8 cellular contexts compared by ENCODE assay signal in the genomic region with DNA sequence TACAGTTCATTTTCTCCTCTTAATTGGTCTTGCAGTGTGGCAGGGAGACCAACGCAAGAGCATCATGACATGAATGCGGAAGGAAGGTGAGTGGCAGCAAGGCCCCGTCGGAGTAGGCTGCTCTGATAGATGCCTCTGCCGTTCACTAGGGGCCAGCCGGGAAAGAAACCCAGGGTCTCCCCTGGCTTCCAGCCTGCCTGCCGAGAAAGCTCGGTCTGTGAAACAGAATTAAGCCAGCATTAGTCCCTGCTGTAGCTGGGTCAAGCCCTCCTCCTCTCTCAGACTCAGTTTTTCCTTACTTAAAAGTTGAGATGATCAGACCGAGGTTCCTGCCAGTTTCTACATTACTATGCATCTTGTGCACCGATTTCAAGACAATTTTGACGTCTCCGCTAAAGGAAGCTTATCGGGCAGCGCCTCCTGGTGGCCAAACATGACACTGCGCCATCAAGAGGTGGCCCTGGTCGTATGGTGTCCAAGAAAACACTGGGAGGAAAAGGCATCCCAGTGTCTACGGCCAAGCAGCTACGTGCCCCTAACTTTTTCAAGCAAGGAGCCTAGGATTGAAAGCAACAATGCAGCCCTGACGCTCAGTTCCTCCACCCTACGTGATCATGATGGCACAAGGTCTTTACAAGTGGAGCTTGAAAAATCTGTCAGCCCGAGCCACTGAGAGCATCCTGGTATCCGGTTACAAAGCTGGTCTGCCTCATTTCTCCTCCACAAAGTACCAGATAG.
DNase-seq lines count a peak whose midpoint lies in the region; ATAC-seq lines count a peak whose summit lies in the region.

No MANE protein-coding gene starts in this region.

- no peak for ATAC-seq in HG03457 (IDR thresholded peaks at IDR 0.05; ENCODE audit: unreplicated experiment)

- DNase-seq in D341Med (ENCODE audit: low spot score) (peak; percentile 78), HAP-1 (ENCODE audit: low spot score in 2 of 2) (peak; percentile 58 to 86), NCI-H2171 (lab: John Stamatoyannopoulos, UW) (peak; percentile 46), cerebellum (ENCODE audit: low spot score) (peak; percentile 76), left kidney (ENCODE audit: low read depth, low spot score) (peak; percentile 90)
- DNase-seq in activated CD4-positive, alpha-beta T cell treated with anti-CD3 and anti-CD28 coated beads for 4 hours: peak; percentile 50 to 71
- DNase-seq in stimulated activated CD4-positive, alpha-beta T cell treated with anti-CD3 and anti-CD28 coated beads, Interleukin-2, amount 100 ng/mL, for 48 hours: peak; percentile 76 to 81

- H3K9me3 ChIP-seq in HAP-1: no peaks in the 10 kb centered on the region

- H3K4me1 ChIP-seq in HAP-1: no peaks in the 10 kb centered on the region

- peaks cover 8% of the 10 kb centered on the region; the same call in 1 of the 2 replicates for H3K27me3 ChIP-seq in HAP-1 (ENCODE audit: low read depth)

- no peaks in the 10 kb centered on the region for H3K36me3 ChIP-seq in HAP-1 (replicated peaks)

- in situ Hi-C loops in HAP-1 (cut with MboI; ENCODE audit: low sequenced_read_pairs): loop anchor here (5.0 kb wide), 1 partner anchor 470 kb away; no protein-coding TSS in a partner anchor

- no peak overlapping the region for H3K4me3 ChIP-seq in HAP-1
